Comparison of ENCODE assay signal across 12 cellular contexts in genomic region chr1:3890389-3891328, GRCh38. TPM values are rescaled to one million over a fixed set of nuclear protein-coding genes. Genes with fewer than 3 reads are reported as not detected.
A peak's percentile ranks its signal among the peaks of the same experiment; 100 is the strongest.
DNase-seq lines count a peak whose midpoint lies in the region; ATAC-seq and TF ChIP-seq lines count a peak whose summit lies in the region.
"Had no signal": no experiment of that assay in that cellular context is flagged by ENCODE, and none has a peak within 500 bp of the region (broad histone marks: within the 10 kb centered on the region; RNA-seq: fewer than 3 reads in every experiment).

No MANE protein-coding gene starts in this region.

- no peaks in the 10 kb centered on the region for H3K27me3 ChIP-seq in body of pancreas
- H3K27me3 ChIP-seq: adrenal gland had no signal

- H3K27ac ChIP-seq in body of pancreas = peak overlapping the region in 1 of 4 donors; percentile 8

- peak in 1 of 7 experiments; percentile 12 for TF ChIP-seq CTCF in body of pancreas (IDR thresholded peaks at IDR 0.05)

- POLR2A ChIA-PET in activated naive CD8-positive, alpha-beta T cell treated with anti-CD3 and anti-CD28 coated beads, Interleukin-2, amount 10 ng/mL, durations not matched to agents 7 days and 5 days (lab: Charles Lee) = interaction anchor here (1.6 kb wide), 1 partner anchor 9 kb away, joined by 8 read pairs; the partner anchor contains the start of gene C1orf174

- no peaks in the 10 kb centered on the region for H3K9me3 Mint-ChIP-seq in activated CD4-positive, alpha-beta T cell treated with anti-CD3 and anti-CD28 coated beads, Interleukin-2, amount 10 ng/mL, durations not matched to agents 24 days and 14 days
- no peaks in the 10 kb centered on the region for H3K9me3 Mint-ChIP-seq in activated naive CD8-positive, alpha-beta T cell treated with anti-CD3 and anti-CD28 coated beads, Interleukin-2, amount 10 ng/mL, durations not matched to agents 7 days and 5 days

- H3K4me1 ChIP-seq in body of pancreas = peaks cover 6% of the 10 kb centered on the region
- H3K4me1 ChIP-seq: adrenal gland had no signal

- intact Hi-C loops in activated CD4-positive, alpha-beta T cell treated with anti-CD3 and anti-CD28 coated beads, Interleukin-2, amount 10 ng/mL, durations not matched to agents 24 days and 14 days (cut with micrococcal nuclease) = loop anchor here (2.0 kb wide), 1 partner anchor 34 kb away; the partner anchor contains the start of genes CEP104 and DFFB
- intact Hi-C loops in body of pancreas (cut with DNase I) = no loop called here

- peak; percentile 74 for DNase-seq in activated CD4-positive, alpha-beta T cell treated with anti-CD3 and anti-CD28 coated beads, Interleukin-2, amount 10 ng/mL, durations not matched to agents 24 days and 14 days
- no peak for DNase-seq in activated CD4-positive, alpha-beta T cell treated with anti-CD3 and anti-CD28 coated beads for 4 hours
- DNase-seq in KG1 (lab: John Stamatoyannopoulos, UW) (peak; percentile 53), pons (ENCODE audit: low spot score) (peak; percentile 61), epidermal melanocyte (ENCODE audit: insufficient read length, low spot score) (no peak), body of pancreas (no peak)
- DNase-seq in activated naive CD8-positive, alpha-beta T cell treated with anti-CD3 and anti-CD28 coated beads, Interleukin-2, amount 10 ng/mL, durations not matched to agents 7 days and 5 days = no peak
- DNase-seq: adrenal gland; NCI-H1436; NK-92 treated with Interleukin-12 subunit alpha and Interleukin-12 subunit beta, amount 100 ng/mL, for 24 hours; T1000 had no signal

- no peak for TF ChIP-seq POLR2A in body of pancreas (IDR thresholded peaks at IDR 0.05)

- H3K36me3 Mint-ChIP-seq in activated CD4-positive, alpha-beta T cell treated with anti-CD3 and anti-CD28 coated beads, Interleukin-2, amount 10 ng/mL, durations not matched to agents 24 days and 14 days (ENCODE audit: low read depth) = peaks cover 51% of the 10 kb centered on the region
- H3K36me3 Mint-ChIP-seq in activated naive CD8-positive, alpha-beta T cell treated with anti-CD3 and anti-CD28 coated beads, Interleukin-2, amount 10 ng/mL, durations not matched to agents 7 days and 5 days = peaks cover 16% of the 10 kb centered on the region

- no peak overlapping the region for H3K4me3 ChIP-seq in body of pancreas
- H3K4me3 ChIP-seq: adrenal gland had no signal

- 78 to 84% methylated on average over 26 of the region's 26 CpGs for WGBS in body of pancreas, 2 donors

- peaks cover 21% of the 10 kb centered on the region for H3K4me1 Mint-ChIP-seq in activated CD4-positive, alpha-beta T cell treated with anti-CD3 and anti-CD28 coated beads, Interleukin-2, amount 10 ng/mL, durations not matched to agents 24 days and 14 days
- peaks cover 16% of the 10 kb centered on the region for H3K4me1 Mint-ChIP-seq in activated naive CD8-positive, alpha-beta T cell treated with anti-CD3 and anti-CD28 coated beads, Interleukin-2, amount 10 ng/mL, durations not matched to agents 7 days and 5 days

- H3K27me3 Mint-ChIP-seq in activated CD4-positive, alpha-beta T cell treated with anti-CD3 and anti-CD28 coated beads, Interleukin-2, amount 10 ng/mL, durations not matched to agents 24 days and 14 days = no peaks in the 10 kb centered on the region
- H3K27me3 Mint-ChIP-seq in activated naive CD8-positive, alpha-beta T cell treated with anti-CD3 and anti-CD28 coated beads, Interleukin-2, amount 10 ng/mL, durations not matched to agents 7 days and 5 days = no peaks in the 10 kb centered on the region

- peak overlapping the region; percentile 55 for H3K4me3 Mint-ChIP-seq in activated CD4-positive, alpha-beta T cell treated with anti-CD3 and anti-CD28 coated beads, Interleukin-2, amount 10 ng/mL, durations not matched to agents 24 days and 14 days
- H3K4me3 Mint-ChIP-seq in activated naive CD8-positive, alpha-beta T cell treated with anti-CD3 and anti-CD28 coated beads, Interleukin-2, amount 10 ng/mL, durations not matched to agents 7 days and 5 days = peak overlapping the region; percentile 40

- H3K9me3 ChIP-seq in body of pancreas = no peaks in the 10 kb centered on the region
- H3K9me3 ChIP-seq: adrenal gland had no signal

- ATAC-seq in activated naive CD8-positive, alpha-beta T cell treated with anti-CD3 and anti-CD28 coated beads, Interleukin-2, amount 10 ng/mL, durations not matched to agents 7 days and 5 days (ENCODE audit: low read depth) = peak; percentile 65
- ATAC-seq in GM18498 (IDR thresholded peaks at IDR 0.05; ENCODE audit: unreplicated experiment) = no peak
- no peak for ATAC-seq in body of pancreas

- peak overlapping the region; percentile 41 for H3K27ac Mint-ChIP-seq in activated CD4-positive, alpha-beta T cell treated with anti-CD3 and anti-CD28 coated beads, Interleukin-2, amount 10 ng/mL, durations not matched to agents 24 days and 14 days
- H3K27ac Mint-ChIP-seq in activated naive CD8-positive, alpha-beta T cell treated with anti-CD3 and anti-CD28 coated beads, Interleukin-2, amount 10 ng/mL, durations not matched to agents 7 days and 5 days = peak overlapping the region; percentile 76

- H3K36me3 ChIP-seq in body of pancreas (replicated peaks in 1 of 2; ENCODE audit: insufficient read depth in 1 of 2, low read depth in 2 of 2) = peaks cover 7 to 11% of the 10 kb centered on the region in 2 donors

RNA-seq across cellular contexts. Expression of gene C1orf174, which starts 9.4 kb away (rescaled TPM):
- 50.5 and 51.5 TPM in 2 replicates for total RNA-seq in activated CD4-positive, alpha-beta T cell treated with anti-CD3 and anti-CD28 coated beads, Interleukin-2, amount 10 ng/mL, durations not matched to agents 24 days and 14 days
- 10 to 100 TPM; 31.1 to 34.4 TPM for total RNA-seq in activated naive CD8-positive, alpha-beta T cell treated with anti-CD3 and anti-CD28 coated beads, Interleukin-2, amount 10 ng/mL, durations not matched to agents 7 days and 5 days
- total RNA-seq in body of pancreas = 10 to 100 TPM; 14.8 to 15.6 TPM

RNA-seq across cellular contexts. Expression of gene DFFB, which starts 33.4 kb away (rescaled TPM):
- total RNA-seq in activated CD4-positive, alpha-beta T cell treated with anti-CD3 and anti-CD28 coated beads, Interleukin-2, amount 10 ng/mL, durations not matched to agents 24 days and 14 days = 15.0 and 15.9 TPM in 2 replicates
- total RNA-seq in activated naive CD8-positive, alpha-beta T cell treated with anti-CD3 and anti-CD28 coated beads, Interleukin-2, amount 10 ng/mL, durations not matched to agents 7 days and 5 days = 10 to 100 TPM; 14.3 to 15.8 TPM
- total RNA-seq in body of pancreas = 10 to 100 TPM in 1 of 2 donors, 1 to 10 TPM in 1; 6.5 to 13.5 TPM

RNA-seq across cellular contexts. Expression of gene CEP104, which starts 33.6 kb away (rescaled TPM):
- 46.2 and 48.1 TPM in 2 replicates for total RNA-seq in activated CD4-positive, alpha-beta T cell treated with anti-CD3 and anti-CD28 coated beads, Interleukin-2, amount 10 ng/mL, durations not matched to agents 24 days and 14 days
- total RNA-seq in activated naive CD8-positive, alpha-beta T cell treated with anti-CD3 and anti-CD28 coated beads, Interleukin-2, amount 10 ng/mL, durations not matched to agents 7 days and 5 days = 10 to 100 TPM; 44.6 to 46.9 TPM
- total RNA-seq in body of pancreas = 10 to 100 TPM; 17.9 to 22.1 TPM

Comparison
In these comparisons a context has a peak if more than half of its experiments do, and no peak if none do; other contexts are left out.
1. DNase-seq: peak in activated CD4-positive, alpha-beta T cell treated with anti-CD3 and anti-CD28 coated beads, Interleukin-2, amount 10 ng/mL, durations not matched to agents 24 days and 14 days (single experiment), KG1 (single experiment) and pons (single experiment); none in activated CD4-positive, alpha-beta T cell treated with anti-CD3 and anti-CD28 coated beads for 4 hours (0 of 2), activated naive CD8-positive, alpha-beta T cell treated with anti-CD3 and anti-CD28 coated beads, Interleukin-2, amount 10 ng/mL, durations not matched to agents 7 days and 5 days (single experiment), epidermal melanocyte (single experiment) and body of pancreas (0 of 4).